9 cellular contexts compared by ENCODE assay signal in the genomic region with DNA sequence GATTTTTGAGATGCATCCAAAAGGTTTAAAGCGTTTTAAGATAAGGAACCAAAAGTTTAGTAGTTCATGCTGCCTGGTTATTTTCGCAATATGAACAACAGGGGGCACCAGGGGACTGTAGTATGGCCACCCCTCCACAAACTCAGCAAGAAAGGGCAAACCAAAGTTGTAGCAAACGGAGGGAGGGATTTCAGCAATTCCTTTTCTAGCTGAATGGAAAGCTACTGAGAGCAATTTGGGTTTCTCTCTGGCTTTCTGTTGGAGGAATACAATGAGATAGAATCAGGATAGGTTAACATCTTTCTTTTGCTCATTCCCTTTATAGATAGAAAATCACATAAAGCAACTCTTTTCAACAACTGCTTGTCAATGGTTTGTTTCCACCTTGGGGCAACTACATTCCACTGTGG.
DNase-seq lines count a peak whose midpoint lies in the region; ATAC-seq and TF ChIP-seq lines count a peak whose summit lies in the region.
"Had no signal": no experiment of that assay in that cellular context is flagged by ENCODE, and none has a peak within 500 bp of the region (broad histone marks: within the 10 kb centered on the region; RNA-seq: fewer than 3 reads in every experiment).

No MANE protein-coding gene starts in this region.

- H3K9ac ChIP-seq in KMS-11, result no peak overlapping the region
- H3K9ac ChIP-seq: BLaER1 had no signal

- H3K4me1 ChIP-seq in KMS-11 (ENCODE audit: low read depth, poor library complexity, severe bottlenecking), result peaks cover 31% of the 10 kb centered on the region
- H3K4me1 ChIP-seq in prostate gland (replicated peaks), result peaks cover 3% of the 10 kb centered on the region

- ATAC-seq in GM19467 (IDR thresholded peaks at IDR 0.05; ENCODE audit: unreplicated experiment), result no peak

- no peak for TF ChIP-seq POLR2A in prostate gland (IDR thresholded peaks at IDR 0.05)

- H3K4me3 ChIP-seq in KMS-11 (IDR thresholded peaks at IDR 0.05; ENCODE audit: insufficient read depth, low read depth, low read length) (no peak overlapping the region), prostate gland (no peak overlapping the region)
- H3K4me3 ChIP-seq: BLaER1 had no signal

- no peak overlapping the region for H2AFZ ChIP-seq in KMS-11 (ENCODE audit: low read depth)

- H3K9me3 ChIP-seq in prostate gland, result no peaks in the 10 kb centered on the region
- H3K9me3 ChIP-seq: BLaER1 had no signal

- DNase-seq in NCI-H1092 treated with DMSO at 0.1 percent for 48 hours (lab: John Stamatoyannopoulos, UW) (peak; percentile 20), NCI-H1092 (lab: John Stamatoyannopoulos, UW) (no peak), RPMI7951 (ENCODE audit: low read depth) (peak; percentile 61), glomerular visceral epithelial cell (ENCODE audit: extremely low spot score) (peak; percentile 64), prostate gland (ENCODE audit: low spot score) (peak; percentile 64)
- peak; percentile 74 for DNase-seq in activated effector memory CD4-positive, alpha-beta T cell treated with anti-CD3 and anti-CD28 coated beads, Interleukin-2, amount 50 U/mL, for 16 hours

- TF ChIP-seq CTCF in KMS-11 (conservative IDR thresholded peaks at IDR 0.05; ENCODE audit: low read depth, low read length) (peak; percentile 91), prostate gland (IDR thresholded peaks at IDR 0.05) (peak in 3 of 4 experiments; percentile 66 to 79 (median 77))

- H3K27ac ChIP-seq in KMS-11 (no peak overlapping the region), prostate gland (peak overlapping the region; percentile 53 to 55)
- H3K27ac ChIP-seq: BLaER1 had no signal

- H3K27me3 ChIP-seq in KMS-11 (ENCODE audit: insufficient read depth, low read depth) (no peaks in the 10 kb centered on the region), prostate gland (replicated peaks; ENCODE audit: insufficient read depth) (no peaks in the 10 kb centered on the region)
- H3K27me3 ChIP-seq: BLaER1 had no signal

- no peaks in the 10 kb centered on the region for H4K20me1 ChIP-seq in KMS-11 (ENCODE audit: insufficient read depth)
- H4K20me1 ChIP-seq: BLaER1 had no signal

- no peak overlapping the region for H3K4me2 ChIP-seq in KMS-11
- H3K4me2 ChIP-seq: BLaER1 had no signal

- intact Hi-C loops in prostate gland (cut with DNase I), result loop anchor here (5.0 kb wide), 3 partner anchors 122 to 827 kb away; a partner anchor contains a TSS

- H3K36me3 ChIP-seq in KMS-11 (ENCODE audit: insufficient read depth) (no peaks in the 10 kb centered on the region), prostate gland (no peaks in the 10 kb centered on the region)
- H3K36me3 ChIP-seq: BLaER1 had no signal

- no peaks in the 10 kb centered on the region for H3K79me2 ChIP-seq in KMS-11 (ENCODE audit: insufficient read depth, low read depth)

- 3% methylated on average over 3 of the region's 3 CpGs for WGBS in prostate gland
